ENCODE assay signal across 1 cellular context in the genomic region with DNA sequence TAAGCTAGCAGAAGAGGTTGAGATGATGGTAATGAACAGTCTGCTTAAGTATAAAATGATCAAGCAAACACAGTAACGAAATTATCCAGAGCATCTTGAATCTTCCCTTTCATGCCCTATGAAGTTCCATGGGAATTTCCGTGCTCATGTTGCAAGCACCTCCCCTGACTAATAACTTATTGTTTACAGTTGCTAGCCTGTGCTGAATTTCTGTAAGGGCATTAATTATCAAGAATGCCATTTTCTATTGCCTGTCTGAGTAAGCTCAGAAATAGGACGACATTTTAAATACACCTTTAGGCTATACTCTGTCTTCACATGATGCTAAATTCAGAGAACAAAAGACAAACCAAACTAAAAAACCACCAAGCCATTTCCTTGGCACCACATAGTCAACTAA.
TF ChIP-seq lines count a peak whose summit lies in the region.

No MANE protein-coding gene starts in this region.

TF ChIP-seq in GM23338, 12 proteins besides CTCF, POLR2A, EP300 and RAD21 (continued from another document):
- TF ChIP-seq ZNF462 (CRISPR knock-in tag; IDR thresholded peaks at IDR 0.05) (no peak), JUNB (IDR thresholded peaks at IDR 0.05; ENCODE audit: unreplicated experiment) (no peak), STAT1 (IDR thresholded peaks at IDR 0.05; ENCODE audit: unreplicated experiment) (no peak)
